In genomic region chr7:55021053-55021452, GRCh38 we compare ENCODE assay signal across 12 cellular contexts. TPM values are rescaled to one million over a fixed set of nuclear protein-coding genes. Genes with fewer than 3 reads are reported as not detected.
DNase-seq lines count a peak whose midpoint lies in the region; ATAC-seq and TF ChIP-seq lines count a peak whose summit lies in the region.
"Had no signal": no experiment of that assay in that cellular context is flagged by ENCODE, and none has a peak within 500 bp of the region (broad histone marks: within the 10 kb centered on the region; RNA-seq: fewer than 3 reads in every experiment).

No MANE protein-coding gene starts in this region.

- DNase-seq in Panc1 (ENCODE audit: low read depth, low spot score) (no peak), choroid plexus epithelial cell (ENCODE audit: low read depth) (no peak), tibial artery (no peak), amygdala (lab: John Stamatoyannopoulos, UW) (no peak)
- DNase-seq: cortex of kidney; DND-41; NCI-H2029 treated with DMSO at 0.1 percent for 48 hours; stimulated activated CD4-positive, alpha-beta T cell treated with anti-CD3 and anti-CD28 coated beads, Interleukin-4, amount 100 ng/mL, for 1 hour had no signal

- POLR2A ChIA-PET in Panc1 (lab: Charles Lee): interaction anchor here (0.7 kb wide), 2 partner anchors 75 to 182 kb away, joined by 6 read pairs; no protein-coding TSS in a partner anchor

- TF ChIP-seq CTCF in Panc1 (IDR thresholded peaks at IDR 0.05): no peak
- TF ChIP-seq CTCF in choroid plexus epithelial cell (conservative IDR thresholded peaks at IDR 0.05; ENCODE audit: low read depth, low read length): no peak
- no peak for TF ChIP-seq CTCF in tibial artery (IDR thresholded peaks at IDR 0.05)

- peak overlapping the region in 1 of 2 donors; percentile 19 for H3K9ac ChIP-seq in mucosa of rectum (ENCODE audit: low read depth in 1 of 2, low read length in 2 of 2)

- H3K27me3 ChIP-seq in Panc1 (ENCODE audit: control insufficient read depth, insufficient read depth, low read length) (no peaks in the 10 kb centered on the region), mucosa of rectum (ENCODE audit: control insufficient read depth in 2 of 2, insufficient read depth in 2 of 2, low read length in 2 of 2) (no peaks in the 10 kb centered on the region), tibial artery (no peaks in the 10 kb centered on the region)

- H3K4me3 ChIP-seq in Panc1 (ENCODE audit: low read depth in 2 of 2, low read length in 2 of 2) (peak overlapping the region; percentile 74 to 85), choroid plexus epithelial cell (ENCODE audit: low read depth, low read length) (peak overlapping the region; percentile 85), mucosa of rectum (ENCODE audit: low read length in 2 of 2) (peak overlapping the region; percentile 71 to 77), tibial artery (peak overlapping the region; percentile 73 to 84)

- H3K27ac ChIP-seq in Panc1 (ENCODE audit: low read length) (peak overlapping the region; percentile 91), mucosa of rectum (ENCODE audit: low read depth in 2 of 2, low read length in 2 of 2) (no peak overlapping the region), tibial artery (peak overlapping the region; percentile 93 to 94)

- in situ Hi-C loops in Panc1 (cut with HindIII; ENCODE audit: low pct_unique_long_range_greater_than_20kb, low sequenced_read_pairs): no loop called here

- intact Hi-C loops in Panc1 (cut with micrococcal nuclease; ENCODE audit: unreplicated experiment) (loop anchor here (5.0 to 10.0 kb wide), 2 partner anchors 51 to 234 kb away; no protein-coding TSS in a partner anchor), tibial artery (cut with DNase I; ENCODE audit: low total_unique reads) (loop anchor here (5.0 kb wide), 1 partner anchor 46 kb away; no protein-coding TSS in a partner anchor)

- H3K4me1 ChIP-seq in Panc1 (ENCODE audit: control insufficient read depth, insufficient read depth, low read length) (peaks cover 53% of the 10 kb centered on the region), mucosa of rectum (ENCODE audit: control insufficient read depth in 2 of 2, insufficient read depth in 2 of 2, low read length in 2 of 2) (peaks cover 4 to 8% of the 10 kb centered on the region in 2 donors), tibial artery (peaks cover 0 to 67% (median 48%) of the 10 kb centered on the region in 4 donors)

- no peaks in the 10 kb centered on the region for H3K9me3 ChIP-seq in Panc1 (ENCODE audit: control insufficient read depth, insufficient read depth, low read depth, low read length)
- H3K9me3 ChIP-seq in mucosa of rectum (ENCODE audit: control insufficient read depth in 2 of 2, low read length in 2 of 2): no peaks in the 10 kb centered on the region
- no peaks in the 10 kb centered on the region for H3K9me3 ChIP-seq in tibial artery

- TSS peak; percentile 65 for BruUV-seq in Panc1 (replicated peaks; lab: Mats Ljungman, UMichigan)

- CTCF ChIA-PET in Panc1 (lab: Charles Lee): interaction anchor here (0.6 to 1.1 kb wide), 3 partner anchors 49 to 346 kb away, joined by 3 to 5 read pairs (median 4); no protein-coding TSS in a partner anchor

- no peaks in the 10 kb centered on the region for H3K36me3 ChIP-seq in Panc1 (ENCODE audit: control insufficient read depth, insufficient read depth, low read length)
- no peaks in the 10 kb centered on the region for H3K36me3 ChIP-seq in mucosa of rectum (ENCODE audit: control insufficient read depth in 2 of 2, insufficient read depth in 2 of 2, low read length in 2 of 2)
- H3K36me3 ChIP-seq in tibial artery: no peaks in the 10 kb centered on the region

- no peak for ATAC-seq in Panc1
- ATAC-seq in HG03520 (IDR thresholded peaks at IDR 0.05; ENCODE audit: unreplicated experiment): no peak
- ATAC-seq in HG03196 (IDR thresholded peaks at IDR 0.05; ENCODE audit: unreplicated experiment): no peak

RNA-seq across cellular contexts. Expression of gene EGFR, which starts 2.2 kb away (rescaled TPM):
- total RNA-seq in Panc1 (2021; ENCODE audit: unreplicated experiment): 156 TPM
- polyA plus RNA-seq in Panc1 (2012; ENCODE audit: insufficient read length): 68.6 TPM
- polyA plus RNA-seq: IgD-negative memory B cell had no signal

Comparison
In these comparisons a context has a peak if more than half of its experiments do, and no peak if none do; other contexts are left out.
1. H3K27ac ChIP-seq: peak in Panc1 (single experiment) and tibial artery (2 of 2); none in mucosa of rectum (0 of 2).
2. Peak in every context shown above with its lines, with median percentiles within 50 percentile points of each other: H3K4me3 ChIP-seq.